ENCODE assay signal across 8 cellular contexts in genomic region chr1:9429369-9429766, GRCh38.
DNase-seq lines count a peak whose midpoint lies in the region; ATAC-seq and TF ChIP-seq lines count a peak whose summit lies in the region.

No MANE protein-coding gene starts in this region.

- POLR2A ChIA-PET in WTC11 (lab: Charles Lee) = interaction anchor here (0.9 to 1.0 kb wide), 2 partner anchors 10 to 15 kb away, joined by 4 read pairs; no protein-coding TSS in a partner anchor

- H4K20me1 ChIP-seq in GM23248 (ENCODE audit: insufficient read depth) = no peaks in the 10 kb centered on the region

- no peak for TF ChIP-seq POLR2A in sigmoid colon (IDR thresholded peaks at IDR 0.05)

- intact Hi-C loops in sigmoid colon (cut with DNase I) = loop anchor here (2.0 kb wide), 1 partner anchor 137 kb away; the partner anchor contains the start of gene SPSB1

- no peaks in the 10 kb centered on the region; the same call in 1 of the 2 replicates for H3K27me3 Mint-ChIP-seq in WTC11 (ENCODE audit: low read depth)
- peaks cover 7% of the 10 kb centered on the region for H3K27me3 Mint-ChIP-seq in glutamatergic neuron (ENCODE audit: unreplicated experiment)

- peak overlapping the region; percentile 94 for H2AFZ ChIP-seq in GM23248

- peak overlapping the region; percentile 86 for H3K9ac ChIP-seq in GM23248

- no peak for TF ChIP-seq EP300 in sigmoid colon (IDR thresholded peaks at IDR 0.05)

- peaks cover 6% of the 10 kb centered on the region; the same call in 1 of the 2 replicates for H3K4me1 ChIP-seq in GM23248 (ENCODE audit: insufficient read depth)
- peaks cover 0 to 12% (median 10%) of the 10 kb centered on the region in 4 donors for H3K4me1 ChIP-seq in sigmoid colon

- ATAC-seq in WTC11 = no peak
- no peak for ATAC-seq in GM19467 (IDR thresholded peaks at IDR 0.05; ENCODE audit: unreplicated experiment)
- ATAC-seq in HG03095 (IDR thresholded peaks at IDR 0.05; ENCODE audit: unreplicated experiment) = no peak

- H3F3A ChIP-seq in GM23248 (ENCODE audit: insufficient read depth) = no peaks in the 10 kb centered on the region

- H3K4me3 Mint-ChIP-seq in WTC11 (peak overlapping the region; percentile 87), glutamatergic neuron (ENCODE audit: unreplicated experiment) (peak overlapping the region; percentile 91)

- no peaks in the 10 kb centered on the region for H3K79me2 ChIP-seq in GM23248 (ENCODE audit: insufficient read depth)

- peak overlapping the region; percentile 74 for H3K4me3 ChIP-seq in GM23248
- peak overlapping the region; percentile 45 to 61 (median 50) for H3K4me3 ChIP-seq in sigmoid colon

- no peaks in the 10 kb centered on the region for H3K27me3 ChIP-seq in GM23248 (replicated peaks; ENCODE audit: insufficient read depth)
- H3K27me3 ChIP-seq in sigmoid colon = no peaks in the 10 kb centered on the region

- no peaks in the 10 kb centered on the region for H3K9me2 ChIP-seq in GM23248 (ENCODE audit: insufficient read depth)

- H3K4me2 ChIP-seq in GM23248 (ENCODE audit: unreplicated experiment) = peak overlapping the region; percentile 83

- H3K9me3 Mint-ChIP-seq in WTC11 (no peaks in the 10 kb centered on the region), glutamatergic neuron (ENCODE audit: unreplicated experiment) (peaks cover 14% of the 10 kb centered on the region)

- H3K27ac ChIP-seq in GM23248 (peak overlapping the region; percentile 43), sigmoid colon (peak overlapping the region; percentile 85 to 90 (median 88))

- no peaks in the 10 kb centered on the region for H3K36me3 ChIP-seq in GM23248 (ENCODE audit: low read depth)
- H3K36me3 ChIP-seq in sigmoid colon = no peaks in the 10 kb centered on the region

- TF ChIP-seq CTCF in WTC11 (IDR thresholded peaks at IDR 0.05) (no peak), glutamatergic neuron (IDR thresholded peaks at IDR 0.05; ENCODE audit: partially characterized antibody, unreplicated experiment) (no peak), sigmoid colon (IDR thresholded peaks at IDR 0.05) (no peak)

- CTCF ChIA-PET in WTC11 (lab: Charles Lee) = interaction anchor here (0.6 to 1.8 kb wide), 4 partner anchors 26 to 1471 kb away, joined by 3 to 10 read pairs (median 4); no protein-coding TSS in a partner anchor

- in situ Hi-C loops in GM23248 (cut with MboI) = no loop called here

- WGBS in GM23248 (ENCODE audit: low coverage in 1 of 2, low lambda C conversion rate in 2 of 2, missing lambda C conversion rate in 2 of 2), 2 experiments = 13% methylated on average over 6 of the region's 6 CpGs
- WGBS in sigmoid colon, 2 donors = 19 to 41% methylated on average over 6 of the region's 6 CpGs

- no peaks in the 10 kb centered on the region for H3K9me3 ChIP-seq in GM23248 (ENCODE audit: low read depth)
- H3K9me3 ChIP-seq in sigmoid colon = no peaks in the 10 kb centered on the region

- H3K27ac Mint-ChIP-seq in WTC11 (peak overlapping the region; percentile 97), glutamatergic neuron (ENCODE audit: unreplicated experiment) (peak overlapping the region; percentile 77)

- DNase-seq in GM23248 (no peak), WTC11 (ENCODE audit: low spot score) (no peak), glutamatergic neuron (no peak), sigmoid colon (no peak), NOMO-1 treated with DMSO at 0.1 percent for 48 hours (lab: John Stamatoyannopoulos, UW; ENCODE audit: unreplicated experiment) (no peak), NCI-H446 treated with DMSO at 0.1 percent for 48 hours (lab: John Stamatoyannopoulos, UW) (no peak)

- H3K36me3 Mint-ChIP-seq in WTC11 (no peaks in the 10 kb centered on the region), glutamatergic neuron (ENCODE audit: unreplicated experiment) (no peaks in the 10 kb centered on the region)

- peaks cover 21% of the 10 kb centered on the region for H3K4me1 Mint-ChIP-seq in WTC11
- H3K4me1 Mint-ChIP-seq in glutamatergic neuron (ENCODE audit: low read depth, unreplicated experiment) = peaks cover 23% of the 10 kb centered on the region

TF ChIP-seq in WTC11, 78 proteins besides CTCF, POLR2A, EP300 and RAD21:
- TF ChIP-seq NFATC4 (CRISPR knock-in tag; IDR thresholded peaks at IDR 0.05) (no peak), FOXP1 (CRISPR knock-in tag; IDR thresholded peaks at IDR 0.05; ENCODE audit: borderline replicate concordance) (no peak), FOXP4 (CRISPR knock-in tag; IDR thresholded peaks at IDR 0.05) (no peak), NFYB (CRISPR knock-in tag; conservative IDR thresholded peaks at IDR 0.05; ENCODE audit: low read depth) (no peak), ZBTB43 (CRISPR knock-in tag; IDR thresholded peaks at IDR 0.05) (no peak), TEAD4 (CRISPR knock-in tag; IDR thresholded peaks at IDR 0.05) (no peak), MLX (CRISPR knock-in tag; IDR thresholded peaks at IDR 0.05) (no peak), SP1 (CRISPR knock-in tag; conservative IDR thresholded peaks at IDR 0.05) (no peak), ZNF396 (CRISPR knock-in tag; IDR thresholded peaks at IDR 0.05; ENCODE audit: borderline replicate concordance) (no peak), JAZF1 (CRISPR knock-in tag; IDR thresholded peaks at IDR 0.05) (no peak)
- TF ChIP-seq, protein P1, sequence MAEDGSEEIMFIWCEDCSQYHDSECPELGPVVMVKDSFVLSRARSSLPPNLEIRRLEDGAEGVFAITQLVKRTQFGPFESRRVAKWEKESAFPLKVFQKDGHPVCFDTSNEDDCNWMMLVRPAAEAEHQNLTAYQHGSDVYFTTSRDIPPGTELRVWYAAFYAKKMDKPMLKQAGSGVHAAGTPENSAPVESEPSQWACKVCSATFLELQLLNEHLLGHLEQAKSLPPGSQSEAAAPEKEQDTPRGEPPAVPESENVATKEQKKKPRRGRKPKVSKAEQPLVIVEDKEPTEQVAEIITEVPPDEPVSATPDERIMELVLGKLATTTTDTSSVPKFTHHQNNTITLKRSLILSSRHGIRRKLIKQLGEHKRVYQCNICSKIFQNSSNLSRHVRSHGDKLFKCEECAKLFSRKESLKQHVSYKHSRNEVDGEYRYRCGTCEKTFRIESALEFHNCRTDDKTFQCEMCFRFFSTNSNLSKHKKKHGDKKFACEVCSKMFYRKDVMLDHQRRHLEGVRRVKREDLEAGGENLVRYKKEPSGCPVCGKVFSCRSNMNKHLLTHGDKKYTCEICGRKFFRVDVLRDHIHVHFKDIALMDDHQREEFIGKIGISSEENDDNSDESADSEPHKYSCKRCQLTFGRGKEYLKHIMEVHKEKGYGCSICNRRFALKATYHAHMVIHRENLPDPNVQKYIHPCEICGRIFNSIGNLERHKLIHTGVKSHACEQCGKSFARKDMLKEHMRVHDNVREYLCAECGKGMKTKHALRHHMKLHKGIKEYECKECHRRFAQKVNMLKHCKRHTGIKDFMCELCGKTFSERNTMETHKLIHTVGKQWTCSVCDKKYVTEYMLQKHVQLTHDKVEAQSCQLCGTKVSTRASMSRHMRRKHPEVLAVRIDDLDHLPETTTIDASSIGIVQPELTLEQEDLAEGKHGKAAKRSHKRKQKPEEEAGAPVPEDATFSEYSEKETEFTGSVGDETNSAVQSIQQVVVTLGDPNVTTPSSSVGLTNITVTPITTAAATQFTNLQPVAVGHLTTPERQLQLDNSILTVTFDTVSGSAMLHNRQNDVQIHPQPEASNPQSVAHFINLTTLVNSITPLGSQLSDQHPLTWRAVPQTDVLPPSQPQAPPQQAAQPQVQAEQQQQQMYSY (CRISPR knock-in tag; IDR thresholded peaks at IDR 0.05) = no peak
- TF ChIP-seq, protein P2, sequence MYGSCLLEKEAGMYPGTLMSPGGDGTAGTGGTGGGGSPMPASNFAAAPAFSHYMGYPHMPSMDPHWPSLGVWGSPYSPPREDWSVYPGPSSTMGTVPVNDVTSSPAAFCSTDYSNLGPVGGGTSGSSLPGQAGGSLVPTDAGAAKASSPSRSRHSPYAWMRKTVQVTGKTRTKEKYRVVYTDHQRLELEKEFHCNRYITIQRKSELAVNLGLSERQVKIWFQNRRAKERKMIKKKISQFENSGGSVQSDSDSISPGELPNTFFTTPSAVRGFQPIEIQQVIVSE (CRISPR knock-in tag; IDR thresholded peaks at IDR 0.05; ENCODE audit: borderline replicate concordance) = no peak
- TF ChIP-seq, protein P3, sequence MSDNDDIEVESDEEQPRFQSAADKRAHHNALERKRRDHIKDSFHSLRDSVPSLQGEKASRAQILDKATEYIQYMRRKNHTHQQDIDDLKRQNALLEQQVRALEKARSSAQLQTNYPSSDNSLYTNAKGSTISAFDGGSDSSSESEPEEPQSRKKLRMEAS (CRISPR knock-in tag; IDR thresholded peaks at IDR 0.05) = no peak
